In the genomic region with DNA sequence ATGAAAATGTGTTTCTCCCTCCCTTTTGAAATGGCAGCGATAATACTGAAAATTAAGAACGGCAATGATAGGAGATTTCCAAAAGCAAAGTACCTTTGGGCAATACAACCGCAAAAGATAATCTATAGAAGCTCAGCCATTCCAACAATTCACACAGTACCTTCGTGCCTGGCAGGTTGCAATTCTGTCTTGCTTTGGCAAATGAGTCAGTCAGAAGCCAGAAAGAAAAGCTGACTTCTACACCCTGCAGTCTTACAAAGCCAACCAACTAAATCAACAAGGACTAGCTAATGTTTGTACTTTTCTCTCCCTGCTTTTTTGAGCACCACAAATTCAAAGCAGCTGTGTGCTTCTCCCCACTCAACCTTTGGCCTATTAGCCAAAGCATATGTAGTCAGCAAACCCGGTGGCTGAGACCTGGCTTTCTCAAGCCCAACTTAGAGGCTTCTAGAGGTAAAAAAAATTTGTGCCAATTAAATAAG, we compare ENCODE assay signal across 1 cellular context.
TF ChIP-seq lines count a peak whose summit lies in the region.

No MANE protein-coding gene starts in this region.

TF ChIP-seq in K562, 482 proteins besides CTCF, POLR2A, EP300 and RAD21 (continued from another document):
- TF ChIP-seq ZNF449 (CRISPR knock-in tag; IDR thresholded peaks at IDR 0.05) = no peak
- no peak for TF ChIP-seq HNRNPH1 (optimal IDR thresholded peaks at IDR 0.05; ENCODE audit: low read depth, low read length)
- no peak for TF ChIP-seq HMBOX1 (IDR thresholded peaks at IDR 0.05)
- no peak for TF ChIP-seq MED1 (CRISPR knock-in tag; IDR thresholded peaks at IDR 0.05; ENCODE audit: borderline replicate concordance)
- no peak for TF ChIP-seq ZNF121 (CRISPR knock-in tag; conservative IDR thresholded peaks at IDR 0.05)
- TF ChIP-seq DNMT1 (IDR thresholded peaks at IDR 0.05) = no peak
